Comparison of ENCODE assay signal across 8 cellular contexts in the genomic region with DNA sequence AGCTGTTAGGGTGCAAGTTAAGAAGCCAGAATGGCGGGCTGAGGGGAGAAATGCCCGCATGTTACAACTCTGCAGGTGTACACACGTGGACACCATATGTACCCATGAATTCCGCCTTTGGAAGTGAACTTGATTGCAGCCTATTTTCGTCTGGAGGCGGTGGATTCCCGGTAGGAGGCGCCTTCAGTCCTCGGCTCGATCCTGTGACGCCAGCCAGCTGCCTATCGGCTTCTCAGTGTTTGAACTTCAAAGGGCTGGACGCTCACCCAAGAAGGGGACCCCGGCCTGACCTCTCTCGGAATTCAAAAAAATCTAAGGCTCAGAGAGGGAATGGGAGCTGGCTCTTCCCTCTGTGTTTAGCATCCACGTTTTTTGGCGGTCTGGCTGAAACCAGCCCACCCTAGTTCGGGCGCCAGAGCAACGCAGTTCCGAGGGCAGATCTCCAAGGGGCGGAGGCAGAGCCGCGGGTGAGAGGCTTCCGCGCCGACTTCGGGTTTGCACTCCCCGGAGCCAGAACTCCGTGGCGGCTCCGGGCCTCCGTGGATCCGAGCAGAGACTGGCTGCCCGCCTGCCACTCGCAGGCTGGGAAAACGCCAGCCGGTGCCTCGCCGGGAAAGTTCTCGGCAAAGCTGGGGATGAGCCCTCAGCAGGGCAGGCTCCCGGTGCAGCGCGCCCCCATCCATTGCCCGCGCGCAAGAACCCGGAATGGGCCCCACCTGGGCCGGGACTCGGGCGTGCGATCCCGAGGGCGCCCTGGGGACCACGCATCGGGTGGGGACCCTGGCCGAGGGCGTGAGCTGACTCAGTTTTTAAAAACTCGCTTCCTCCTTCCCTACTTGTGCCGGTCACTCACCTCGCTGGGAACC. TPM values are rescaled to one million over a fixed set of nuclear protein-coding genes. Genes with fewer than 3 reads are reported as not detected.
DNase-seq lines count a peak whose midpoint lies in the region; ATAC-seq and TF ChIP-seq lines count a peak whose summit lies in the region.

No MANE protein-coding gene starts in this region.

- H3K36me3 ChIP-seq in BJ (ENCODE audit: control insufficient read depth, insufficient read depth, low read length) (no peaks in the 10 kb centered on the region), ovary (no peaks in the 10 kb centered on the region)

- POLR2A ChIA-PET in BJ (lab: Charles Lee), result no interaction called here

- H3K4me3 ChIP-seq in BJ (ENCODE audit: low read depth, low read length), result peak overlapping the region; percentile 41
- H3K4me3 ChIP-seq in ovary, result peak overlapping the region; percentile 55

- DNase-seq in BJ (ENCODE audit: low read depth), result no peak
- peak; percentile 91 for DNase-seq in HCEC 1CT
- peak; percentile 84 for DNase-seq in NCI-H748 (lab: John Stamatoyannopoulos, UW; ENCODE audit: unreplicated experiment)
- peak; percentile 93 for DNase-seq in astrocyte of the hippocampus (ENCODE audit: low read depth, low spot score)
- DNase-seq in left ventricle myocardium superior, result peak; percentile 87
- DNase-seq in ovary, result peak; percentile 92 to 94 (median 93)

- ATAC-seq in left ventricle myocardium superior, result peak; percentile 72
- no peak for ATAC-seq in HG02798 (IDR thresholded peaks at IDR 0.05; ENCODE audit: poor library complexity, unreplicated experiment)
- no peak for ATAC-seq in GM19395 (IDR thresholded peaks at IDR 0.05; ENCODE audit: unreplicated experiment)

- CTCF ChIA-PET in BJ (lab: Yijun Ruan, JAX), result interaction anchor here (0.5 to 9.9 kb wide), 32 partner anchors 8 to 279 kb away, joined by 3 to 127 read pairs (median 4); a partner anchor contains a TSS

- peaks cover 21% of the 10 kb centered on the region for H3K4me1 ChIP-seq in ovary (ENCODE audit: insufficient read depth)

- intact Hi-C loops in left ventricle myocardium superior (cut with micrococcal nuclease) (loop anchor here (10.0 kb wide), 1 partner anchor 122 kb away; no protein-coding TSS in a partner anchor), ovary (cut with DNase I) (loop anchor here (2.0 to 10.0 kb wide), 4 partner anchors 52 to 120 kb away; no protein-coding TSS in a partner anchor)

- 0 to 1% (median 1%) methylated on average over 53 to 61 of the region's 61 CpGs for WGBS in ovary, 3 donors

- no peak for TF ChIP-seq EP300 in ovary (IDR thresholded peaks at IDR 0.05)

- H3K9me3 ChIP-seq in ovary, result no peaks in the 10 kb centered on the region

- TF ChIP-seq CTCF in BJ (IDR thresholded peaks at IDR 0.05; ENCODE audit: insufficient read depth, low read depth, low read length) (peak; percentile 81), ovary (IDR thresholded peaks at IDR 0.05) (peak; percentile 72 to 78 (median 78))

- peaks cover 11% of the 10 kb centered on the region for H3K27me3 ChIP-seq in BJ (ENCODE audit: control insufficient read depth, insufficient read depth, low read length)
- no peaks in the 10 kb centered on the region for H3K27me3 ChIP-seq in ovary

- TF ChIP-seq POLR2A in ovary (IDR thresholded peaks at IDR 0.05), result peak; percentile 52

- peak overlapping the region; percentile 84 to 94 for H3K27ac ChIP-seq in ovary

RNA-seq across cellular contexts. Expression of a gene that starts 1.0 kb away (rescaled TPM):
- polyA plus RNA-seq in BJ (2011; rRNA removed), result 1.6 and 2.0 TPM in 2 replicates
- 0.31 and 0.85 TPM in 2 replicates for polyA minus RNA-seq in BJ (2011; rRNA and poly(A)+ RNA removed)
- total RNA-seq in left ventricle myocardium superior, result 4.9 TPM
- 10 to 100 TPM; 17.2 to 38.5 (median 24.0) TPM for total RNA-seq in ovary
- 10 to 100 TPM in 1 of 2 donors, 1 to 10 TPM in 1; 9.4 to 19.4 TPM for polyA plus RNA-seq in ovary
